Comparison of ENCODE assay signal across 11 cellular contexts in genomic region chr22:24245584-24246561, GRCh38. TPM values are rescaled to one million over a fixed set of nuclear protein-coding genes. Genes with fewer than 3 reads are reported as not detected.
A peak's percentile ranks its signal among the peaks of the same experiment; 100 is the strongest.
DNase-seq lines count a peak whose midpoint lies in the region; ATAC-seq and TF ChIP-seq lines count a peak whose summit lies in the region.
"Not testable (repeated sequence)": the region's sequence is repeated elsewhere in the genome, so short reads cannot be mapped to it uniquely, and the experiment has no call there.
"Had no signal": no experiment of that assay in that cellular context is flagged by ENCODE, and none has a peak within 500 bp of the region (broad histone marks: within the 10 kb centered on the region; RNA-seq: fewer than 3 reads in every experiment).

No MANE protein-coding gene starts in this region.

- TF ChIP-seq CTCF in Panc1 (IDR thresholded peaks at IDR 0.05); esophagus muscularis mucosa (IDR thresholded peaks at IDR 0.05); sigmoid colon (IDR thresholded peaks at IDR 0.05); tibial nerve (IDR thresholded peaks at IDR 0.05): not testable (repeated sequence)

- ATAC-seq in Panc1 (peak; percentile 50; the same call in 1 of the 2 replicates), left ventricle myocardium superior (peak; percentile 90)

- H3K36me3 ChIP-seq in Panc1 (ENCODE audit: control insufficient read depth, insufficient read depth, low read length); esophagus muscularis mucosa; mesodermal cell (ENCODE audit: control insufficient read depth, insufficient read depth, low read length); sigmoid colon; tibial nerve: not testable (repeated sequence)

- CTCF ChIA-PET in Panc1 (lab: Charles Lee) = interaction anchor here (1.5 kb wide), 1 partner anchor 56 kb away, joined by 6 read pairs; no protein-coding TSS in a partner anchor

- in situ Hi-C loops in Panc1 (cut with HindIII; ENCODE audit: low pct_unique_long_range_greater_than_20kb, low sequenced_read_pairs) = not testable (repeated sequence)

- peak; percentile 35 for DNase-seq in AG20443 (ENCODE audit: low spot score)
- not testable (repeated sequence) for DNase-seq in Panc1 (ENCODE audit: low read depth, low spot score); esophagus muscularis mucosa (ENCODE audit: extremely low spot score)
- DNase-seq in astrocyte of the hippocampus (ENCODE audit: low read depth, low spot score) = peak; percentile 82
- DNase-seq in left ventricle myocardium superior = peak; percentile 90
- DNase-seq in sigmoid colon = peak; percentile 93
- peak; percentile 67 to 71 for DNase-seq in tibial nerve (ENCODE audit: low spot score in 2 of 2)

- TF ChIP-seq EP300 in esophagus muscularis mucosa (IDR thresholded peaks at IDR 0.05) (peak; percentile 85), sigmoid colon (IDR thresholded peaks at IDR 0.05) (peak in 2 of 4 donors; percentile 49 to 85), tibial nerve (IDR thresholded peaks at IDR 0.05) (peak; percentile 55 to 76)

- H3K9me3 ChIP-seq in Panc1 (ENCODE audit: control insufficient read depth, insufficient read depth, low read depth, low read length); esophagus muscularis mucosa; mesodermal cell (ENCODE audit: control insufficient read depth, low read length); sigmoid colon; tibial nerve: not testable (repeated sequence)

- H3K4me1 ChIP-seq in Panc1 (ENCODE audit: control insufficient read depth, insufficient read depth, low read length) (peaks cover 18% of the 10 kb centered on the region), esophagus muscularis mucosa (peaks cover 35 to 56% (median 53%) of the 10 kb centered on the region in 4 donors), mesodermal cell (ENCODE audit: control insufficient read depth, insufficient read depth, low read length, poor library complexity, severe bottlenecking) (peaks cover 36% of the 10 kb centered on the region), sigmoid colon (peaks cover 0 to 34% (median 31%) of the 10 kb centered on the region in 4 donors), tibial nerve (peaks cover 0 to 55% (median 38%) of the 10 kb centered on the region in 4 donors)

- H3K27ac ChIP-seq in Panc1 (ENCODE audit: low read length) (peak overlapping the region; percentile 65), esophagus muscularis mucosa (replicated peaks in 1 of 4) (peak overlapping the region; percentile 68 to 86 (median 79)), mesodermal cell (ENCODE audit: low read depth, low read length, severe bottlenecking) (peak overlapping the region; percentile 64), sigmoid colon (peak overlapping the region; percentile 78 to 82 (median 78)), tibial nerve (peak overlapping the region; percentile 54 to 87 (median 80))

- H3K27me3 ChIP-seq in Panc1 (ENCODE audit: control insufficient read depth, insufficient read depth, low read length); esophagus muscularis mucosa; sigmoid colon; tibial nerve: not testable (repeated sequence)

- 60% methylated on average over 1 of the region's 18 CpGs for WGBS in esophagus muscularis mucosa
- 88 to 91% methylated on average over 5 to 6 of the region's 18 CpGs for WGBS in mesodermal cell (ENCODE audit: insufficient coverage in 2 of 2), 2 experiments
- WGBS in sigmoid colon, 2 donors = 74 to 78% methylated on average over 18 of the region's 18 CpGs
- WGBS in tibial nerve, 2 donors = 32 to 42% methylated on average over 12 of the region's 18 CpGs

- not testable (repeated sequence) for H3K4me3 ChIP-seq in Panc1 (ENCODE audit: low read depth in 2 of 2, low read length in 2 of 2); mesodermal cell (ENCODE audit: extremely low read depth, insufficient read depth, low read length, poor library complexity, severe bottlenecking)
- H3K4me3 ChIP-seq in esophagus muscularis mucosa (peak overlapping the region; percentile 22 to 60 (median 44)), sigmoid colon (peak overlapping the region in 3 of 4 donors; percentile 13 to 15 (median 14)), tibial nerve (peak overlapping the region in 2 of 4 donors; percentile 14 to 48)

- not testable (repeated sequence) for TF ChIP-seq POLR2A in esophagus muscularis mucosa (IDR thresholded peaks at IDR 0.05; ENCODE audit: low read depth); sigmoid colon (IDR thresholded peaks at IDR 0.05); tibial nerve (IDR thresholded peaks at IDR 0.05)

- intact Hi-C loops in Panc1 (cut with micrococcal nuclease; ENCODE audit: unreplicated experiment) (loop anchor here (2.0 kb wide), 1 partner anchor 57 kb away; no protein-coding TSS in a partner anchor), esophagus muscularis mucosa (cut with DNase I) (loop anchor here (2.0 to 10.0 kb wide), 2 partner anchors 55 to 291 kb away; no protein-coding TSS in a partner anchor), sigmoid colon (cut with DNase I) (loop anchor here (2.0 to 5.0 kb wide), 2 partner anchors 57 to 139 kb away; no protein-coding TSS in a partner anchor)
- intact Hi-C loops in left ventricle myocardium superior (cut with micrococcal nuclease) = not testable (repeated sequence)

- POLR2A ChIA-PET in Panc1 (lab: Charles Lee) = not testable (repeated sequence)

- BruUV-seq in Panc1 (replicated peaks; lab: Mats Ljungman, UMichigan) = not testable (repeated sequence)

RNA-seq across cellular contexts. Expression of gene GGT5, which starts 1.0 kb away (rescaled TPM):
- 3.6 TPM for total RNA-seq in Panc1 (2021; ENCODE audit: unreplicated experiment)
- 3.3 TPM for polyA plus RNA-seq in Panc1 (2012; ENCODE audit: insufficient read length)
- total RNA-seq in esophagus muscularis mucosa = 10 to 100 TPM; 15.4 to 59.2 (median 37.2) TPM
- 19.8 TPM for total RNA-seq in left ventricle myocardium superior
- polyA plus RNA-seq in mesodermal cell (2013, experiment 1 of 2) = 8.8 TPM
- polyA plus RNA-seq in mesodermal cell (2013, experiment 2 of 2) = 7.4 TPM
- 10 to 100 TPM; 15.3 to 35.2 (median 24.5) TPM for total RNA-seq in sigmoid colon
- 10 to 100 TPM in 1 of 3 donors, 1 to 10 TPM in 2; 2.8 to 26.2 (median 4.8) TPM for polyA plus RNA-seq in sigmoid colon
- 100 to 1,000 TPM in 1 of 4 donors, 10 to 100 TPM in 3; 35.8 to 156 (median 83.7) TPM for total RNA-seq in tibial nerve
- total RNA-seq: foreskin keratinocyte, PC-9, progenitor cell of endocrine pancreas had no signal
- polyA plus RNA-seq: foreskin keratinocyte had no signal

RNA-seq across cellular contexts. Expression of gene SPECC1L, which starts 24.8 kb away (rescaled TPM):
- total RNA-seq in Panc1 (2021; ENCODE audit: unreplicated experiment) (43.3 TPM), esophagus muscularis mucosa (100 to 1,000 TPM in 2 of 4 donors, 10 to 100 TPM in 2; 63.6 to 116 (median 90.1) TPM), left ventricle myocardium superior (52.0 TPM), sigmoid colon (10 to 100 TPM; 28.8 to 52.6 (median 38.9) TPM), tibial nerve (10 to 100 TPM; 42.2 to 45.1 (median 43.6) TPM)
- polyA plus RNA-seq in Panc1 (2012; ENCODE audit: insufficient read length) = 17.7 TPM
- 32.1 TPM for polyA plus RNA-seq in mesodermal cell (2013, experiment 1 of 2)
- 34.2 TPM for polyA plus RNA-seq in mesodermal cell (2013, experiment 2 of 2)
- 10 to 100 TPM; 17.4 to 25.0 (median 22.7) TPM for polyA plus RNA-seq in sigmoid colon
